In the genomic region with DNA sequence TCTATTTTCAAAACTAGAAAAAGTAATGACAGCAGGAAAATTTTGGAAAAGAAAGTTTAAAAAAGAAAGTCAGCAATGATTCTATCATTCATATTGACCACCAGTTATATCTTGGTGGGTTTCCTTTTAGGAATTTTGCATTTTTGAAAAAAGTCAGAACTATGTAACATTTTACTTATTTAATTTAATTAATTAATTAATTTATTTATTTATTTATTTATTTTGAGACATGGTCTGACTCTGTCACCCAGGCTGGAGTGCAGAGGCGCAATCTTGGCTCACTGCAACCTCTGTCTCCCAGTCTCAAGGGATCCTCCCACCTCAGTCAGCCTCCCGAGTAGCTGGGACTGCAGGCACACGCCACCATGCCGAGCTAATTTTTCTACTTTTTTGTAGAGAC, we compare ENCODE assay signal across 29 cellular contexts.
"Had no signal": no experiment of that assay in that cellular context is flagged by ENCODE, and none has a peak within 500 bp of the region (broad histone marks: within the 10 kb centered on the region; RNA-seq: fewer than 3 reads in every experiment).

No MANE protein-coding gene starts in this region.

- H3K4me1 Mint-ChIP-seq: naive B cell had no signal

- H3K27me3 ChIP-seq: pancreas, right lobe of liver, sigmoid colon, stomach, thyroid gland, tibial nerve, upper lobe of left lung, vagina had no signal

- H3K9me3 ChIP-seq: neutrophil, pancreas, prostate gland, right lobe of liver, sigmoid colon, spleen, stomach, thoracic aorta, thyroid gland, tibial nerve, upper lobe of left lung, vagina had no signal

- H3K4me3 ChIP-seq: pancreas, prostate gland, right lobe of liver, sigmoid colon, spleen, stomach, thoracic aorta, thyroid gland, tibial nerve, upper lobe of left lung, vagina had no signal

- H3K36me3 ChIP-seq: neutrophil, pancreas, prostate gland, right lobe of liver, sigmoid colon, spleen, thoracic aorta, thyroid gland, tibial nerve, upper lobe of left lung, vagina had no signal

- H3K27ac Mint-ChIP-seq: naive B cell; naive thymus-derived CD8-positive, alpha-beta T cell; natural killer cell treated with Interleukin-12 subunit alpha and Interleukin-12 subunit beta and Interleukin-15 and Interleukin-18, amount 100 ng/mL, for 72 hours; nephron progenitor cell; stimulated activated effector memory CD8-positive, alpha-beta T cell treated with anti-CD3 and anti-CD28 coated beads, Interleukin-12 subunit alpha, Interleukin-12 subunit beta, amount 100 ng/mL, for 72 hours; stimulated activated naive B cell treated with anti-CD40 and anti-IgM and Interleukin-4, amounts not matched to agents 10 μg/mL and 1 μg/mL and 100 μg/mL, for 72 hours; stimulated activated naive CD8-positive, alpha-beta T cell treated with anti-CD3 and anti-CD28 coated beads, Interleukin-15, Interleukin-2, amounts not matched to agents 100 ng/mL and 50 ng/mL, for 24 hours had no signal

- H3K9me3 Mint-ChIP-seq: naive B cell; naive thymus-derived CD8-positive, alpha-beta T cell; natural killer cell treated with Interleukin-12 subunit alpha and Interleukin-12 subunit beta and Interleukin-15 and Interleukin-18, amount 100 ng/mL, for 72 hours; nephron progenitor cell; stimulated activated effector memory CD8-positive, alpha-beta T cell treated with anti-CD3 and anti-CD28 coated beads, Interleukin-12 subunit alpha, Interleukin-12 subunit beta, amount 100 ng/mL, for 72 hours; stimulated activated naive B cell treated with anti-CD40 and anti-IgM and Interleukin-4, amounts not matched to agents 10 μg/mL and 1 μg/mL and 100 μg/mL, for 72 hours; stimulated activated naive CD8-positive, alpha-beta T cell treated with anti-CD3 and anti-CD28 coated beads, Interleukin-15, Interleukin-2, amounts not matched to agents 100 ng/mL and 50 ng/mL, for 24 hours had no signal

- H3K36me3 Mint-ChIP-seq: naive B cell; naive thymus-derived CD8-positive, alpha-beta T cell; natural killer cell treated with Interleukin-12 subunit alpha and Interleukin-12 subunit beta and Interleukin-15 and Interleukin-18, amount 100 ng/mL, for 72 hours; stimulated activated effector memory CD8-positive, alpha-beta T cell treated with anti-CD3 and anti-CD28 coated beads, Interleukin-12 subunit alpha, Interleukin-12 subunit beta, amount 100 ng/mL, for 72 hours; stimulated activated naive B cell treated with anti-CD40 and anti-IgM and Interleukin-4, amounts not matched to agents 10 μg/mL and 1 μg/mL and 100 μg/mL, for 72 hours had no signal

- DNase-seq: naive B cell; naive thymus-derived CD8-positive, alpha-beta T cell; nephron progenitor cell; nucleus accumbens; pancreas; right cardiac atrium; right lobe of liver; sigmoid colon; small intestine; spleen; stimulated activated CD4-positive, alpha-beta T cell treated with anti-CD3 and anti-CD28 coated beads, Interleukin-12 subunit alpha, Interleukin-12 subunit beta, amount 100 ng/mL, for 4 hours; stimulated activated CD4-positive, alpha-beta T cell treated with anti-CD3 and anti-CD28 coated beads, Interleukin-1b, Interleukin-23, amount 100 ng/mL, for 48 hours; stimulated activated CD4-positive, alpha-beta T cell treated with anti-CD3 and anti-CD28 coated beads, Interleukin-4, amount 100 ng/mL, for 1 hour; stimulated activated naive B cell treated with anti-CD40 and anti-IgM and Interleukin-4, amounts not matched to agents 10 μg/mL and 1 μg/mL and 100 μg/mL, for 72 hours; stimulated activated naive CD4-positive, alpha-beta T cell treated with Interleukin-2 at 50 U/mL for 16 hours; stomach; thyroid gland; trophoblast cell; upper lobe of left lung had no signal

- H3K4me1 ChIP-seq: spleen, thyroid gland, tibial nerve had no signal

- FAIRE-seq: pancreas, small intestine, urothelium cell line had no signal

- H3K27ac ChIP-seq: neutrophil, pancreas, prostate gland, right lobe of liver, sigmoid colon, spleen, stomach, thoracic aorta, thyroid gland, tibial nerve, upper lobe of left lung, vagina had no signal

- ATAC-seq: naive thymus-derived CD8-positive, alpha-beta T cell; natural killer cell treated with Interleukin-12 subunit alpha and Interleukin-12 subunit beta and Interleukin-15 and Interleukin-18, amount 100 ng/mL, for 72 hours; pancreas; right cardiac atrium; right lobe of liver; stimulated activated effector memory CD8-positive, alpha-beta T cell treated with anti-CD3 and anti-CD28 coated beads, Interleukin-12 subunit alpha, Interleukin-12 subunit beta, amount 100 ng/mL, for 72 hours; stimulated activated naive B cell treated with anti-CD40 and anti-IgM and Interleukin-4, amounts not matched to agents 10 μg/mL and 1 μg/mL and 100 μg/mL, for 72 hours had no signal

- H3K4me3 Mint-ChIP-seq: naive B cell; naive thymus-derived CD8-positive, alpha-beta T cell; natural killer cell treated with Interleukin-12 subunit alpha and Interleukin-12 subunit beta and Interleukin-15 and Interleukin-18, amount 100 ng/mL, for 72 hours; nephron progenitor cell; neural crest cell; stimulated activated effector memory CD8-positive, alpha-beta T cell treated with anti-CD3 and anti-CD28 coated beads, Interleukin-12 subunit alpha, Interleukin-12 subunit beta, amount 100 ng/mL, for 72 hours; stimulated activated naive B cell treated with anti-CD40 and anti-IgM and Interleukin-4, amounts not matched to agents 10 μg/mL and 1 μg/mL and 100 μg/mL, for 72 hours; stimulated activated naive CD8-positive, alpha-beta T cell treated with anti-CD3 and anti-CD28 coated beads, Interleukin-15, Interleukin-2, amounts not matched to agents 100 ng/mL and 50 ng/mL, for 24 hours had no signal
